ENCODE assay signal across 7 cellular contexts in genomic region chr6:37314803-37315515, GRCh38. TPM values are rescaled to one million over a fixed set of nuclear protein-coding genes. Genes with fewer than 3 reads are reported as not detected.
DNase-seq lines count a peak whose midpoint lies in the region; ATAC-seq and TF ChIP-seq lines count a peak whose summit lies in the region.

No MANE protein-coding gene starts in this region.

- peak; percentile 71 for TF ChIP-seq CTCF in GM12874 (IDR thresholded peaks at IDR 0.05; ENCODE audit: insufficient read depth, low read depth, low read length)
- TF ChIP-seq CTCF in fibroblast of the aortic adventitia (IDR thresholded peaks at IDR 0.05; ENCODE audit: insufficient read depth, low read length) = peak; percentile 51

- H3K4me3 ChIP-seq in fibroblast of the aortic adventitia (ENCODE audit: low read depth, low read length) = no peak overlapping the region

- ATAC-seq in HG03135 (IDR thresholded peaks at IDR 0.05; ENCODE audit: unreplicated experiment) = no peak

- DNase-seq in NCI-H1105 (lab: John Stamatoyannopoulos, UW) = peak; percentile 8
- DNase-seq in activated CD4-positive, alpha-beta T cell treated with anti-CD3 and anti-CD28 coated beads for 48 hours = peak; percentile 54
- peak; percentile 46 for DNase-seq in fibroblast of the aortic adventitia (ENCODE audit: low read depth)
- peak; percentile 57 for DNase-seq in pulmonary artery endothelial cell (ENCODE audit: low read depth, low spot score)
- DNase-seq in dedifferentiated amniotic fluid mesenchymal stem cell (ENCODE audit: extremely low spot score) = no peak

RNA-seq across cellular contexts. Expression of gene RNF8, which starts 38.8 kb away (rescaled TPM):
- total RNA-seq in fibroblast of the aortic adventitia (ENCODE audit: low replicate concordance) = 18.8 and 44.2 TPM in 2 replicates
- 28.0 and 43.7 TPM in 2 replicates for total RNA-seq in pulmonary artery endothelial cell

RNA-seq across cellular contexts. Expression of gene TMEM217, which starts 57.0 kb away (rescaled TPM):
- total RNA-seq in fibroblast of the aortic adventitia (ENCODE audit: low replicate concordance) (0.09 TPM in 1 of 2 replicates, not detected in the other), pulmonary artery endothelial cell (8.8 and 15.5 TPM in 2 replicates)

RNA-seq across cellular contexts. Expression of gene TBC1D22B, which starts 57.4 kb away (rescaled TPM):
- 3.5 and 4.8 TPM in 2 replicates for total RNA-seq in fibroblast of the aortic adventitia (ENCODE audit: low replicate concordance)
- total RNA-seq in pulmonary artery endothelial cell = 6.9 and 12.4 TPM in 2 replicates
